Comparison of ENCODE assay signal across 8 cellular contexts in the genomic region with DNA sequence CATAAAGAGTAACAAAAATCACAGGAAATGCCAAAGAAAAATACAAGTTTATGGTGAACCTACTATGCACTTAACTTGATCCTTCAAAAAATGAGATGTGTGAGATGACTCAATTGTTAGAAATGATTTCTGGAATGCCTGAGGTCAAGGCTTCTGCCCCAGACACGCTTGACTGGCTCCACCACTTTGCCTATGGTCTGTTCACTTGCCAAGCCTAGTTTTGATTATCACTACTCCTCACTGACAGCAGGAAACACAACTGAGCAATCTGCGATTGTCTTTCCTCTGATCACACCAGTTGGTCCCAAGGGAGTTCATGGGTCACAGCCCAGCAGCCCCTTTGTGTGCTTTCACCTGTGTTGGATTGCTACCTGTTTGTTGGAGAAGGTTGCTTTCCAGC. TPM values are rescaled to one million over a fixed set of nuclear protein-coding genes. Genes with fewer than 3 reads are reported as not detected.
DNase-seq lines count a peak whose midpoint lies in the region; ATAC-seq and TF ChIP-seq lines count a peak whose summit lies in the region.

No MANE protein-coding gene starts in this region.

- H3K4me2 ChIP-seq in Karpas-422 (ENCODE audit: low read depth, low read length, poor library complexity, severe bottlenecking) = peak overlapping the region; percentile 19

- H3K27ac ChIP-seq in Karpas-422 (ENCODE audit: low read length) = no peak overlapping the region
- H3K27ac ChIP-seq in right cardiac atrium (ENCODE audit: low read length) = no peak overlapping the region

- H3K79me2 ChIP-seq in Karpas-422 (ENCODE audit: low read length) = no peaks in the 10 kb centered on the region

- peaks cover 9% of the 10 kb centered on the region for H3K4me1 ChIP-seq in Karpas-422 (ENCODE audit: low read length)
- no peaks in the 10 kb centered on the region for H3K4me1 ChIP-seq in right cardiac atrium (ENCODE audit: control insufficient read depth, insufficient read depth, low read length)

- peak; percentile 98 for ATAC-seq in GM21786 (IDR thresholded peaks at IDR 0.05; ENCODE audit: unreplicated experiment)
- ATAC-seq in right cardiac atrium = no peak

- DNase-seq in GM04503 (ENCODE audit: low read depth) (peak; percentile 72), Karpas-422 (peak; percentile 51), fibroblast of villous mesenchyme (ENCODE audit: low read depth) (peak; percentile 35), NCI-H1048 (lab: John Stamatoyannopoulos, UW) (no peak), amygdala (lab: John Stamatoyannopoulos, UW) (no peak), NCI-H2029 treated with DMSO at 0.1 percent for 48 hours (lab: John Stamatoyannopoulos, UW) (no peak), right cardiac atrium (no peak)

- H3K9me2 ChIP-seq in Karpas-422 (replicated peaks; ENCODE audit: insufficient read depth, low read length) = no peaks in the 10 kb centered on the region

- H3K9ac ChIP-seq in Karpas-422 (ENCODE audit: low read length) = no peak overlapping the region

- intact Hi-C loops in right cardiac atrium (cut with DNase I) = no loop called here

- H2AFZ ChIP-seq in Karpas-422 (ENCODE audit: low read length) = no peak overlapping the region

- H3K27me3 ChIP-seq in Karpas-422 (ENCODE audit: low read length) = no peaks in the 10 kb centered on the region
- H3K27me3 ChIP-seq in right cardiac atrium (ENCODE audit: control insufficient read depth, insufficient read depth) = no peaks in the 10 kb centered on the region

- H3K9me3 ChIP-seq in Karpas-422 (ENCODE audit: low read length) = no peaks in the 10 kb centered on the region
- no peaks in the 10 kb centered on the region for H3K9me3 ChIP-seq in right cardiac atrium (ENCODE audit: control insufficient read depth, low read length)

- no peaks in the 10 kb centered on the region for H3K36me3 ChIP-seq in Karpas-422 (ENCODE audit: insufficient read depth, low read length)

- no peak overlapping the region for H3K4me3 ChIP-seq in Karpas-422 (ENCODE audit: low read length)
- H3K4me3 ChIP-seq in fibroblast of villous mesenchyme (ENCODE audit: low read depth, low read length) = no peak overlapping the region
- no peak overlapping the region for H3K4me3 ChIP-seq in right cardiac atrium (ENCODE audit: low read length)

- WGBS in right cardiac atrium = 24% methylated on average over 2 of the region's 2 CpGs

- TF ChIP-seq CTCF in fibroblast of villous mesenchyme (IDR thresholded peaks at IDR 0.05; ENCODE audit: insufficient read depth, low read depth, low read length) = no peak

- H4K20me1 ChIP-seq in Karpas-422 (ENCODE audit: insufficient read depth, low read depth, low read length) = no peaks in the 10 kb centered on the region

RNA-seq across cellular contexts. Expression of a gene that starts 20.6 kb away (rescaled TPM):
- 7.1 and 9.8 TPM in 2 replicates for total RNA-seq in Karpas-422 (2014; rRNA removed; shearing (Covaris generic); ENCODE audit: low replicate concordance)
- total RNA-seq in fibroblast of villous mesenchyme = 6.1 and 8.6 TPM in 2 replicates
- total RNA-seq in right cardiac atrium = 1 to 10 TPM; 4.9 to 7.2 (median 6.3) TPM
- 1.6 TPM for polyA plus RNA-seq in right cardiac atrium

RNA-seq across cellular contexts. Expression of a gene that starts 46.5 kb away (rescaled TPM):
- total RNA-seq in Karpas-422 (2014; rRNA removed; shearing (Covaris generic); ENCODE audit: low replicate concordance) = 50.8 and 68.3 TPM in 2 replicates
- total RNA-seq in fibroblast of villous mesenchyme (180 and 278 TPM in 2 replicates), right cardiac atrium (100 to 1,000 TPM; 311 to 375 (median 344) TPM)
- polyA plus RNA-seq in right cardiac atrium = 228 TPM

Comparison
In these comparisons a context has a peak if more than half of its experiments do, and no peak if none do; other contexts are left out.
1. DNase-seq: peak in GM04503 (single experiment), Karpas-422 (single experiment) and fibroblast of villous mesenchyme (single experiment); none in NCI-H1048 (single experiment), amygdala (0 of 56), NCI-H2029 treated with DMSO at 0.1 percent for 48 hours (single experiment) and right cardiac atrium (0 of 3).